Comparison of ENCODE assay signal across 21 cellular contexts in the genomic region with DNA sequence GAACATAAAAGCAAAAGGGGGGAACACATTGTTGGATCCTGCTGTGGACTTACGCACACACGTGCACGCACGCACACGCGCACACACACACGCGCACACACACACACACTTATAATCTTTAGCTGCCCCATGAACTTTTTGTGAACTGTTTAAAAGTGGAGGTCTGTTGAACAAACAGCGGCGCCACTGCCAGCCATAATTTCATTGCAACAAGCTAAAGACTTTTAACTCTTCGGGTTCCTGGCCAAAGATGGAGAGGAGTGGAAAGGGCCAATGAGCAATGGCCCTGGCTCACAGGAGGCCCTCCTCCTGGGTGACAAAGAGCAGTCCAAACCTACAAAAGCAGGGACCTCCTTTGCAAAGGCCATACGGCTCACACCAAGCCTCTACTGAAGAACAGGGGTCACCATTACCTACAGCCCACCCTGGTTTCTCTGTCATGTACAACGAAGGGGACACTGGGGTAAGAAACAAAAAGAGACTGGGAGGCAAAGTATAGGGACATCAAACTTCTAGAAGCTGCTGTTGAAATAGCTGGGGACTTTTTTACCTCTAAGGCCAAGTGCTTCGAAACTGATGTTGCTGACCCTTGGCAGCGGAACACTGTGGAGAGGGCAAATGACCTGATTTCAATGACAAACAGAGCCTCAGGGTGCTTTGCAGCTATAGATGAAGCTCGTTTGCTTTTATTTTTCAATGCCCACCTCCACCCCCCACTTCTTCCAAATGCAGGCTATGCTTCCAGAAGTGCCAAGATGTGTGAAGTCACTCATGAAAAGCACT. TPM values are rescaled to one million over a fixed set of nuclear protein-coding genes. Genes with fewer than 3 reads are reported as not detected.
DNase-seq lines count a peak whose midpoint lies in the region; ATAC-seq, FAIRE-seq and TF ChIP-seq lines count a peak whose summit lies in the region.
"Had no signal": no experiment of that assay in that cellular context is flagged by ENCODE, and none has a peak within 500 bp of the region (broad histone marks: within the 10 kb centered on the region; RNA-seq: fewer than 3 reads in every experiment).

No MANE protein-coding gene starts in this region.

- H3K27me3 ChIP-seq in GM23338 (ENCODE audit: insufficient read depth) (peaks cover 24% of the 10 kb centered on the region), bronchial epithelial cell (ENCODE audit: control insufficient read depth, insufficient read depth, low read length) (no peaks in the 10 kb centered on the region), HepG2 (ENCODE audit: control insufficient read depth in 1 of 2, insufficient read depth in 2 of 2, low read length in 2 of 2) (no peaks in the 10 kb centered on the region), osteoblast (ENCODE audit: insufficient read depth, low read length) (peaks cover 22% of the 10 kb centered on the region)
- H3K27me3 ChIP-seq: SJSA1 had no signal

- H3F3A ChIP-seq in GM23338 (replicated peaks; ENCODE audit: low read depth): no peaks in the 10 kb centered on the region

- H3K27ac ChIP-seq in GM23338 (ENCODE audit: low read depth) (no peak overlapping the region), HepG2 (ENCODE audit: extremely low read length, insufficient read depth, low read length) (no peak overlapping the region), osteoblast (ENCODE audit: low read depth, low read length) (no peak overlapping the region)
- H3K27ac ChIP-seq: KMS-11, PC-9, SJSA1 had no signal

- H3K36me3 Mint-ChIP-seq in GM23338 (ENCODE audit: low read depth): peaks cover 23% of the 10 kb centered on the region

- no peak for ATAC-seq in GM23338
- ATAC-seq in HepG2: no peak
- ATAC-seq: GM12878 had no signal

- H3K4me1 ChIP-seq in GM23338 (ENCODE audit: insufficient read depth) (peaks cover 43% of the 10 kb centered on the region), HepG2 (ENCODE audit: insufficient read depth, low read length) (peaks cover 51% of the 10 kb centered on the region), osteoblast (ENCODE audit: insufficient read depth, low read length) (peaks cover 25% of the 10 kb centered on the region)

- CTCF ChIA-PET in HepG2 (lab: Yijun Ruan, JAX; ENCODE audit: low intra/inter-chr PET ratio, low total read pairs): no interaction called here

- H4K20me1 ChIP-seq in GM23338 (replicated peaks; ENCODE audit: insufficient read depth) (peaks cover 4% of the 10 kb centered on the region), HepG2 (ENCODE audit: insufficient read depth, low read length) (peaks cover 16% of the 10 kb centered on the region), osteoblast (ENCODE audit: insufficient read depth, low read length) (peaks cover 55% of the 10 kb centered on the region)

- in situ Hi-C loops in HepG2 (cut with HindIII; ENCODE audit: extremely low pct_ligation_motif_present, low pct_unique_long_range_greater_than_20kb): loop anchor here (10.0 kb wide), 1 partner anchor 184 kb away; no protein-coding TSS in a partner anchor

- WGBS in HepG2 (ENCODE audit: low lambda C conversion rate): 83% methylated on average over 11 of the region's 16 CpGs

- H3K4me1 Mint-ChIP-seq in GM23338: peaks cover 68% of the 10 kb centered on the region

- H2AFZ ChIP-seq in GM23338: no peak overlapping the region
- no peak overlapping the region for H2AFZ ChIP-seq in HepG2 (ENCODE audit: low read length)
- H2AFZ ChIP-seq in osteoblast (ENCODE audit: low read length): no peak overlapping the region
- H2AFZ ChIP-seq: PC-9 had no signal

- DNase-seq in GM23338 (ENCODE audit: low spot score): no peak
- DNase-seq in bronchial epithelial cell (ENCODE audit: low read depth): no peak
- no peak for DNase-seq in HepG2 (ENCODE audit: low spot score)
- DNase-seq in osteoblast (ENCODE audit: insufficient read length, low spot score, missing footprints): peak; percentile 52
- no peak for DNase-seq in AG08396 (ENCODE audit: low spot score)
- no peak for DNase-seq in epidermal melanocyte (ENCODE audit: insufficient read length, low spot score)
- no peak for DNase-seq in activated CD4-positive, alpha-beta T cell treated with anti-CD3 and anti-CD28 coated beads, Interleukin-2, amount 50 U/mL, for 48 hours
- DNase-seq in DMS153 (lab: John Stamatoyannopoulos, UW): no peak
- DNase-seq: ACHN, DND-41, NCI-H1048, NCI-H146, NCI-H2081 treated with DMSO at 0.1 percent for 48 hours, NCI-H510A, NCI-H82, PC-9 had no signal

- H3K4me2 ChIP-seq in GM23338 (peak overlapping the region; percentile 66), HepG2 (ENCODE audit: low read depth, low read length) (no peak overlapping the region), osteoblast (ENCODE audit: insufficient read depth, low read length) (no peak overlapping the region)
- H3K4me2 ChIP-seq: KMS-11, PC-9 had no signal

- TF ChIP-seq POLR2A in HepG2 (IDR thresholded peaks at IDR 0.05; ENCODE audit: insufficient read depth in 1 of 2, low read depth in 2 of 2, low read length in 2 of 2): no peak

- peak overlapping the region; percentile 50 for H3K4me3 Mint-ChIP-seq in GM23338

- no peaks in the 10 kb centered on the region; the same call in 2 of the 3 replicates for H3K9me3 Mint-ChIP-seq in GM23338

- POLR2A ChIA-PET in HepG2 (lab: Yijun Ruan, JAX): interaction anchor here (0.8 to 2.7 kb wide), 6 partner anchors 12 to 70 kb away, joined by 3 to 13 read pairs (median 6); partner anchors contain the start of gene BCOR

- TF ChIP-seq CTCF in GM23338 (conservative IDR thresholded peaks at IDR 0.05; ENCODE audit: low read depth in 2 of 2) (no peak), bronchial epithelial cell (IDR thresholded peaks at IDR 0.05; ENCODE audit: insufficient read depth, low read length, severe bottlenecking) (no peak), HepG2 (CRISPR knock-in tag; IDR thresholded peaks at IDR 0.05) (no peak), osteoblast (IDR thresholded peaks at IDR 0.05; ENCODE audit: extremely low read depth, low read depth, low read length) (no peak)

- peaks cover 31% of the 10 kb centered on the region for H3K27me3 Mint-ChIP-seq in GM23338 (ENCODE audit: insufficient read depth, low read depth, poor library complexity)
- H3K27me3 Mint-ChIP-seq: B cell had no signal

- TF ChIP-seq EP300 in HepG2 (IDR thresholded peaks at IDR 0.05; ENCODE audit: low read depth in 2 of 2, low read length in 2 of 2) (no peak), HepG2 (CRISPR knock-in tag; IDR thresholded peaks at IDR 0.05; ENCODE audit: borderline replicate concordance) (no peak)

- FAIRE-seq in bronchial epithelial cell (lab: Jason Lieb, UNC): peak; percentile 58
- FAIRE-seq in HepG2 (lab: Jason Lieb, UNC): peak; percentile 26
- FAIRE-seq: G401.6, GM12878 had no signal

- H3K9me3 ChIP-seq in HepG2 (ENCODE audit: low read length) (no peaks in the 10 kb centered on the region), osteoblast (ENCODE audit: low read depth, low read length) (no peaks in the 10 kb centered on the region)
- H3K9me3 ChIP-seq: SJSA1 had no signal

- H3K9me2 ChIP-seq in GM23338 (ENCODE audit: insufficient read depth): no peaks in the 10 kb centered on the region

- intact Hi-C loops in HepG2 (cut with micrococcal nuclease; ENCODE audit: unreplicated experiment): loop anchor here (5.0 kb wide), 2 partner anchors 76 to 91 kb away; no protein-coding TSS in a partner anchor

- peaks cover 90% of the 10 kb centered on the region for H3K79me2 ChIP-seq in GM23338 (replicated peaks; ENCODE audit: insufficient read depth)
- peaks cover 61% of the 10 kb centered on the region for H3K79me2 ChIP-seq in HepG2 (ENCODE audit: insufficient read depth, low read length)
- peaks cover 63% of the 10 kb centered on the region for H3K79me2 ChIP-seq in osteoblast (ENCODE audit: insufficient read depth, low read length)

- H3K4me3 ChIP-seq in GM23338: 0 out of 2 replicates have a peak overlapping the region, but pooled peaks have one; percentile 32
- H3K4me3 ChIP-seq in bronchial epithelial cell (ENCODE audit: low read depth, low read length): no peak overlapping the region
- no peak overlapping the region for H3K4me3 ChIP-seq in HepG2 (replicated peaks in 1 of 3; ENCODE audit: insufficient read depth in 1 of 3, low read depth in 2 of 3, low read length in 3 of 3)
- no peak overlapping the region for H3K4me3 ChIP-seq in osteoblast (ENCODE audit: insufficient read depth, low read length)
- H3K4me3 ChIP-seq: GM12878, PC-9, SJSA1 had no signal

- H3K36me3 ChIP-seq in GM23338 (ENCODE audit: insufficient read depth): no peaks in the 10 kb centered on the region
- H3K36me3 ChIP-seq in bronchial epithelial cell (ENCODE audit: control insufficient read depth, insufficient read depth, low read length): no peaks in the 10 kb centered on the region
- peaks cover 0 to 6% of the 10 kb centered on the region in 2 experiments; a peak in 2 of 5 replicates for H3K36me3 ChIP-seq in HepG2 (replicated peaks in 1 of 2; ENCODE audit: control insufficient read depth in 1 of 2, insufficient read depth in 2 of 2, low read length in 2 of 2)
- peaks cover under 1% of the 10 kb centered on the region for H3K36me3 ChIP-seq in osteoblast (ENCODE audit: insufficient read depth, low read length)

- no peak overlapping the region for H3K9ac ChIP-seq in HepG2 (ENCODE audit: insufficient read depth, low read depth, low read length)
- H3K9ac ChIP-seq: KMS-11 had no signal

- no peak overlapping the region for H3K27ac Mint-ChIP-seq in GM23338

- TF ChIP-seq RAD21 in HepG2 (CRISPR knock-in tag; IDR thresholded peaks at IDR 0.05): no peak

- no TSS peak for BruUV-seq in HepG2 (replicated peaks; lab: Mats Ljungman, UMichigan)

RNA-seq across cellular contexts. Expression of gene BCOR, which starts 16.7 kb away (rescaled TPM):
- 60.8 TPM in 2 replicates for total RNA-seq in GM23338 (2014; rRNA removed; shearing (Covaris generic))
- polyA plus RNA-seq in GM23338 (2016; fragmentation: Nextera tagmentation; extraction: Ambion mirVana) (25.5 and 25.8 TPM in 2 replicates), HepG2 (2011; rRNA removed) (14.3 and 15.2 TPM in 2 replicates)
- total RNA-seq in bronchial epithelial cell (6.1 and 10.4 TPM in 2 replicates), HepG2 (2016; rRNA removed; fragmentation: Illumina TruSeq; extraction: Trizol) (15.2 and 18.6 TPM in 2 replicates), osteoblast (14.7 and 14.8 TPM in 2 replicates)
- 3.2 and 4.8 TPM in 2 replicates for total RNA-seq in HepG2 (2016; cell fraction: cytosol; rRNA removed; fragmentation: Illumina TruSeq; extraction: Trizol; ENCODE audit: low read depth)
- 13.9 and 15.9 TPM in 2 replicates for total RNA-seq in HepG2 (2016; cell fraction: insoluble cytoplasmic fraction; rRNA removed; fragmentation: Illumina TruSeq; extraction: Trizol)
- total RNA-seq in HepG2 (2016; cell fraction: membrane; rRNA removed; fragmentation: Illumina TruSeq; extraction: Trizol): 7.4 and 7.6 TPM in 2 replicates
- 18.8 and 25.8 TPM in 2 replicates for total RNA-seq in HepG2 (2016; cell fraction: nucleus; rRNA removed; fragmentation: Illumina TruSeq; extraction: Trizol)
- 11.5 and 13.8 TPM in 2 replicates for polyA plus RNA-seq in HepG2 (2011; cell fraction: cytosol; rRNA removed)
- 30.4 and 30.6 TPM in 2 replicates for polyA plus RNA-seq in HepG2 (2011; cell fraction: nucleus; rRNA removed)
- 27.3 and 29.3 TPM in 2 replicates for polyA plus RNA-seq in HepG2 (2012)
- 1.2 and 1.3 TPM in 2 replicates for polyA plus RNA-seq in HepG2 (2016; cell fraction: cytosol; fragmentation: Illumina TruSeq; extraction: Trizol; ENCODE audit: low read depth)
- 17.4 and 18.4 TPM in 2 replicates for polyA plus RNA-seq in HepG2 (2016; cell fraction: insoluble cytoplasmic fraction; fragmentation: Illumina TruSeq; extraction: Trizol; ENCODE audit: low read depth)
- 1.3 and 1.9 TPM in 2 replicates for polyA plus RNA-seq in HepG2 (2016; cell fraction: membrane; fragmentation: Illumina TruSeq; extraction: Trizol; ENCODE audit: low read depth)
- 27.4 and 28.9 TPM in 2 replicates for polyA plus RNA-seq in HepG2 (2016; cell fraction: nucleus; fragmentation: Illumina TruSeq; extraction: Trizol; ENCODE audit: insufficient read depth, low read depth)
- 18.3 and 32.5 TPM in 2 replicates for polyA minus RNA-seq in HepG2 (2011; rRNA and poly(A)+ RNA removed; ENCODE audit: low replicate concordance)
- 40.3 and 40.4 TPM in 2 replicates for polyA minus RNA-seq in HepG2 (2011; cell fraction: cytosol; rRNA and poly(A)+ RNA removed)
- 31.8 TPM in 2 replicates for polyA minus RNA-seq in HepG2 (2011; cell fraction: nucleus; rRNA and poly(A)+ RNA removed)
